ENCODE assay signal across 11 cellular contexts in genomic region chrX:129876734-129877395, GRCh38. TPM values are rescaled to one million over a fixed set of nuclear protein-coding genes. Genes with fewer than 3 reads are reported as not detected.
DNase-seq lines count a peak whose midpoint lies in the region; ATAC-seq lines count a peak whose summit lies in the region.
"Had no signal": no experiment of that assay in that cellular context is flagged by ENCODE, and none has a peak within 500 bp of the region (broad histone marks: within the 10 kb centered on the region; RNA-seq: fewer than 3 reads in every experiment).

No MANE protein-coding gene starts in this region.

- H3K9me3 Mint-ChIP-seq in activated CD8-positive, alpha-beta T cell treated with anti-CD3 and anti-CD28 coated beads, Interleukin-2, amount 10 ng/mL, durations not matched to agents 7 days and 5 days (ENCODE audit: insufficient read depth): no peaks in the 10 kb centered on the region
- H3K9me3 Mint-ChIP-seq: natural killer cell had no signal

- no peak overlapping the region for H3K27ac Mint-ChIP-seq in activated CD8-positive, alpha-beta T cell treated with anti-CD3 and anti-CD28 coated beads, Interleukin-2, amount 10 ng/mL, durations not matched to agents 7 days and 5 days
- H3K27ac Mint-ChIP-seq: natural killer cell had no signal

- H3K27me3 Mint-ChIP-seq in activated CD8-positive, alpha-beta T cell treated with anti-CD3 and anti-CD28 coated beads, Interleukin-2, amount 10 ng/mL, durations not matched to agents 7 days and 5 days (ENCODE audit: low read depth): no peaks in the 10 kb centered on the region

- no peak overlapping the region for H3K4me3 Mint-ChIP-seq in activated CD8-positive, alpha-beta T cell treated with anti-CD3 and anti-CD28 coated beads, Interleukin-2, amount 10 ng/mL, durations not matched to agents 7 days and 5 days
- H3K4me3 Mint-ChIP-seq: natural killer cell had no signal

- H3K4me1 Mint-ChIP-seq in activated CD8-positive, alpha-beta T cell treated with anti-CD3 and anti-CD28 coated beads, Interleukin-2, amount 10 ng/mL, durations not matched to agents 7 days and 5 days (ENCODE audit: low read depth): no peaks in the 10 kb centered on the region
- H3K4me1 Mint-ChIP-seq: natural killer cell had no signal

- POLR2A ChIA-PET in activated CD8-positive, alpha-beta T cell treated with anti-CD3 and anti-CD28 coated beads, Interleukin-2, amount 10 ng/mL, durations not matched to agents 7 days and 5 days (lab: Charles Lee): no interaction called here

- CTCF ChIA-PET in activated CD8-positive, alpha-beta T cell treated with anti-CD3 and anti-CD28 coated beads, Interleukin-2, amount 10 ng/mL, durations not matched to agents 7 days and 5 days (lab: Charles Lee): no interaction called here

- DNase-seq in DMS79 treated with DMSO at 0.1 percent for 48 hours (lab: John Stamatoyannopoulos, UW): peak; percentile 8
- DNase-seq in MV-4-11 (lab: John Stamatoyannopoulos, UW): peak; percentile 6
- peak; percentile 88 for DNase-seq in SW480 (ENCODE audit: low spot score)
- peak; percentile 70 for DNase-seq in kidney tubule cell (ENCODE audit: low spot score)
- no peak for DNase-seq in HUDEP-2 (lab: John Stamatoyannopoulos, UW; ENCODE audit: unreplicated experiment in 76 of 76)
- no peak for DNase-seq in stimulated activated CD4-positive, alpha-beta T cell treated with anti-CD3 and anti-CD28 coated beads, Interleukin-15, amount 100 ng/mL, for 24 hours
- DNase-seq in activated CD8-positive, alpha-beta T cell treated with anti-CD3 and anti-CD28 coated beads, Interleukin-2, amount 10 ng/mL, durations not matched to agents 7 days and 5 days: no peak
- DNase-seq: activated T-cell treated with anti-CD3 and anti-CD28 coated beads, Interleukin-2, amount 50 U/mL, for 48 hours; GDM1; natural killer cell had no signal

- ATAC-seq in HG03097 (IDR thresholded peaks at IDR 0.05; ENCODE audit: low FRiP score, unreplicated experiment): no peak
- no peak for ATAC-seq in activated CD8-positive, alpha-beta T cell treated with anti-CD3 and anti-CD28 coated beads, Interleukin-2, amount 10 ng/mL, durations not matched to agents 7 days and 5 days
- ATAC-seq: natural killer cell had no signal

- no peaks in the 10 kb centered on the region for H3K36me3 Mint-ChIP-seq in activated CD8-positive, alpha-beta T cell treated with anti-CD3 and anti-CD28 coated beads, Interleukin-2, amount 10 ng/mL, durations not matched to agents 7 days and 5 days (ENCODE audit: low read depth)
- H3K36me3 Mint-ChIP-seq: natural killer cell had no signal

RNA-seq across cellular contexts. Expression of gene UTP14A, which starts 29.1 kb away (rescaled TPM):
- total RNA-seq in activated CD8-positive, alpha-beta T cell treated with anti-CD3 and anti-CD28 coated beads, Interleukin-2, amount 10 ng/mL, durations not matched to agents 7 days and 5 days: 10 to 100 TPM; 28.1 to 29.7 TPM

RNA-seq across cellular contexts. Expression of gene ZDHHC9, which starts 33.2 kb away (rescaled TPM):
- 1 to 10 TPM; 4.7 to 5.4 TPM for total RNA-seq in activated CD8-positive, alpha-beta T cell treated with anti-CD3 and anti-CD28 coated beads, Interleukin-2, amount 10 ng/mL, durations not matched to agents 7 days and 5 days

Comparison
In these comparisons a context has a peak if more than half of its experiments do, and no peak if none do; other contexts are left out.
1. DNase-seq: peak in DMS79 treated with DMSO at 0.1 percent for 48 hours (single experiment), MV-4-11 (single experiment), SW480 (single experiment) and kidney tubule cell (single experiment); none in HUDEP-2 (0 of 76), stimulated activated CD4-positive, alpha-beta T cell treated with anti-CD3 and anti-CD28 coated beads, Interleukin-15, amount 100 ng/mL, for 24 hours (single experiment) and activated CD8-positive, alpha-beta T cell treated with anti-CD3 and anti-CD28 coated beads, Interleukin-2, amount 10 ng/mL, durations not matched to agents 7 days and 5 days (single experiment).